In genomic region chr2:18208956-18209355, GRCh38 we compare ENCODE assay signal across 19 cellular contexts.
"Had no signal": no experiment of that assay in that cellular context is flagged by ENCODE, and none has a peak within 500 bp of the region (broad histone marks: within the 10 kb centered on the region; RNA-seq: fewer than 3 reads in every experiment).

No MANE protein-coding gene starts in this region.

- H3K9me3 ChIP-seq: SK-N-SH had no signal

- DNase-seq: Kasumi-1, KG1, MV-4-11, NCI-H1048, NCI-H1105, NCI-H1417, NCI-H1436 treated with DMSO at 0.1 percent for 48 hours, NCI-H1694, NCI-H1930, NCI-H2081, NCI-H2107, NCI-H2227 treated with DMSO at 0.1 percent for 48 hours, NCI-H510A, NCI-H774, Right ventricle myocardium superior, SIG-M5, SK-N-SH, SW 1271, T-cell had no signal
